6 cellular contexts compared by ENCODE assay signal in the genomic region with DNA sequence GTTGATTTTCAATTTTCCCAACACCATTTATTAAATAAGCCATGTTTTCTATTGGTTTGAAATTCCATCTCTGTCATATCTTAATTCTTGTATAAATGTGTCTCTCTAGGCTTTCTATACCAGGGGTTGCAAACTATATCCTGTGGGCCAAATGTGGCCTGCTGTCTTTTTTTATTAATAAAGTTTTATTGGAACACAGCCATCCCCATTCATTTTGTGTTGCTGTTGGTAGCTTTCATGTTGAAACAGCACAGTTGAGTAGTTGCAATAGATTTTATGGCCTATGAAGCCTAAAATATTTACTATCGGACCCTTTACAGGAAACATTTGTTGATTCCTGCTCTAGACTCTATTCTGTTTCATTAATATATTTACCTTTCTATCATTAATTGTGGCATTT.
"Had no signal": no experiment of that assay in that cellular context is flagged by ENCODE, and none has a peak within 500 bp of the region (broad histone marks: within the 10 kb centered on the region; RNA-seq: fewer than 3 reads in every experiment).

No MANE protein-coding gene starts in this region.

- DNase-seq: GDM1, GF-D8 had no signal

- FAIRE-seq: GM12891, GM12892, GM18507, GM19239 had no signal
